ENCODE assay signal across 23 cellular contexts in genomic region chr7:116971869-116972268, GRCh38.
"Had no signal": no experiment of that assay in that cellular context is flagged by ENCODE, and none has a peak within 500 bp of the region (broad histone marks: within the 10 kb centered on the region; RNA-seq: fewer than 3 reads in every experiment).

No MANE protein-coding gene starts in this region.

- ATAC-seq: activated naive CD4-positive, alpha-beta T cell treated with anti-CD3 and anti-CD28 coated beads, Interleukin-2, amount 50 U/mL, for 72 hours; natural killer cell; psoas muscle; right cardiac atrium; stimulated activated naive CD8-positive, alpha-beta T cell treated with anti-CD3 and anti-CD28 coated beads, Interleukin-15, Interleukin-2, amounts not matched to agents 100 U/mL and 50 U/mL, for 24 hours; T-helper 17 cell had no signal

- H3K4me3 Mint-ChIP-seq: activated CD4-positive, alpha-beta T cell treated with anti-CD3 and anti-CD28 coated beads, Interleukin-2, amount 10 ng/mL, durations not matched to agents 7 days and 5 days; activated T-cell treated with anti-CD3 and anti-CD28 coated beads, Interleukin-2, amount 50 U/mL, for 24 hours; activated T-helper 17 cell treated with anti-CD3 and anti-CD28 coated beads, Interleukin-2, amount 50 U/mL, for 72 hours; natural killer cell; T-helper 17 cell had no signal

- H3K27ac Mint-ChIP-seq: activated CD4-positive, alpha-beta T cell treated with anti-CD3 and anti-CD28 coated beads, Interleukin-2, amount 10 ng/mL, durations not matched to agents 7 days and 5 days; activated naive CD4-positive, alpha-beta T cell treated with anti-CD3 and anti-CD28 coated beads, Interleukin-2, amount 50 U/mL, for 72 hours; activated T-cell treated with anti-CD3 and anti-CD28 coated beads, Interleukin-2, amount 50 U/mL, for 24 hours; natural killer cell; T-helper 17 cell had no signal

- H3K27me3 ChIP-seq: adrenal gland, neutrophil, ovary, tibial artery had no signal

- H3K27ac ChIP-seq: adrenal gland, coronary artery, left ventricle myocardium inferior, neutrophil, ovary, psoas muscle, tibial artery had no signal

- H3K27me3 Mint-ChIP-seq: activated CD4-positive, alpha-beta T cell treated with anti-CD3 and anti-CD28 coated beads, Interleukin-2, amount 10 ng/mL, durations not matched to agents 7 days and 5 days; activated T-cell treated with anti-CD3 and anti-CD28 coated beads, Interleukin-2, amount 50 U/mL, for 24 hours had no signal

- H3K4me3 ChIP-seq: adrenal gland, coronary artery, left ventricle myocardium inferior, ovary, psoas muscle, tibial artery had no signal

- DNase-seq: activated CD4-positive, alpha-beta T cell treated with anti-CD3 and anti-CD28 coated beads, Interleukin-2, amount 10 ng/mL, durations not matched to agents 7 days and 5 days; activated CD8-positive, alpha-beta memory T cell treated with anti-CD3 and anti-CD28 coated beads, Interleukin-2, amount 50 U/mL, for 4 hours; activated T-cell treated with anti-CD3 and anti-CD28 coated beads, Interleukin-2, amount 50 U/mL, for 24 hours; cerebellar nuclear complex; left ventricle myocardium inferior; mammary epithelial cell; midbrain; natural killer cell; ovary; psoas muscle; right cardiac atrium; stimulated activated CD4-positive, alpha-beta T cell treated with anti-CD3 and anti-CD28 coated beads, Interleukin-12 subunit alpha, Interleukin-12 subunit beta, amount 100 ng/mL, for 4 hours; stimulated activated CD4-positive, alpha-beta T cell treated with anti-CD3 and anti-CD28 coated beads, Interleukin-4, amount 100 ng/mL, for 4 hours; stimulated activated naive CD8-positive, alpha-beta T cell treated with anti-CD3 and anti-CD28 coated beads, Interleukin-15, Interleukin-2, amounts not matched to agents 100 U/mL and 50 U/mL, for 24 hours; substantia nigra; SW 1271; T-helper 17 cell; tibial artery had no signal

- H3K9me3 ChIP-seq: adrenal gland, left ventricle myocardium inferior, neutrophil, ovary, psoas muscle, tibial artery had no signal

- H3K9me3 Mint-ChIP-seq: activated CD4-positive, alpha-beta T cell treated with anti-CD3 and anti-CD28 coated beads, Interleukin-2, amount 10 ng/mL, durations not matched to agents 7 days and 5 days; activated T-cell treated with anti-CD3 and anti-CD28 coated beads, Interleukin-2, amount 50 U/mL, for 24 hours; activated T-helper 17 cell treated with anti-CD3 and anti-CD28 coated beads, Interleukin-2, amount 50 U/mL, for 72 hours; natural killer cell had no signal

- H3K36me3 Mint-ChIP-seq: activated naive CD4-positive, alpha-beta T cell treated with anti-CD3 and anti-CD28 coated beads, Interleukin-2, amount 50 U/mL, for 72 hours; natural killer cell had no signal

- H3K36me3 ChIP-seq: adrenal gland, left ventricle myocardium inferior, neutrophil, ovary had no signal
